8 cellular contexts compared by ENCODE assay signal in the genomic region with DNA sequence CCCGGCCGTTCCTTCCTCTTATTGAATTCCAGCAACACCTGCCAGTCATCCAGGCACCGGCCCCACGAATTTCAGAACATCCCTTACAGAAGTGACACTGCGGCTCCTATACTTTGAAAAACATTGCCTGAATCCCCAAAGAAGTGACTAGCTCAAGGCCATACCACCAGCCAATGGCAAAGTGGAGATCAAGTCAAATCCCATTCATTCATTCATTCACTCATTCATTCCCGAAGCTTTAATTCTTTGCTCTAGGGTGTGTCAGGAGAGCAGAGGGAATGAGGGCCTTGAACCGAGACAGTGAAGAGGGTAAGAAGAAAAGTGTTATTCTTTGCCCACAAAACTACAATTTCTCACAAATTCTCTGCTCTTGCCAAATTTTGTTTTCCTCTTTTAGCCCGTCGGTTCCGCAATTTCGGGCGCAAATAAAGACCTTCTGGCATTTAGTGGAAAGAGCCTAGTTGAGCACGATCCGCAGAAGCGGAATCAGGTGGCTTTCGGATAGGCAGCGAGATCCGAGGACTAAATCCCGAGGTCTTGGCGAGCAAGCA. TPM values are rescaled to one million over a fixed set of nuclear protein-coding genes. Genes with fewer than 3 reads are reported as not detected.
DNase-seq lines count a peak whose midpoint lies in the region; ATAC-seq, FAIRE-seq and TF ChIP-seq lines count a peak whose summit lies in the region.

No MANE protein-coding gene starts in this region.

- no peak for FAIRE-seq in keratinocyte (lab: Jason Lieb, UNC)

- no peak for TF ChIP-seq POLR2A in tibial nerve (IDR thresholded peaks at IDR 0.05)
- TF ChIP-seq POLR2A in lower leg skin (IDR thresholded peaks at IDR 0.05) = no peak

- dilution Hi-C loops in keratinocyte (cut with MboI; ENCODE audit: extremely low pct_ligation_motif_present, low sequenced_read_pairs) = no loop called here

- H3K27me3 ChIP-seq in keratinocyte (ENCODE audit: control insufficient read depth, extremely low read depth, insufficient read depth, low read length) = no peaks in the 10 kb centered on the region
- no peaks in the 10 kb centered on the region for H3K27me3 ChIP-seq in tibial nerve
- no peaks in the 10 kb centered on the region for H3K27me3 ChIP-seq in aorta (ENCODE audit: control insufficient read depth in 1 of 2, insufficient read depth in 2 of 2, low read length in 1 of 2)

- H3K36me3 Mint-ChIP-seq in activated T-cell treated with anti-CD3 and anti-CD28 coated beads, Interleukin-2, amount 50 U/mL, for 4 hours (ENCODE audit: insufficient read depth) = no peaks in the 10 kb centered on the region
- H3K36me3 Mint-ChIP-seq in activated naive CD8-positive, alpha-beta T cell = no peaks in the 10 kb centered on the region

- H3K4me3 Mint-ChIP-seq in activated T-cell treated with anti-CD3 and anti-CD28 coated beads, Interleukin-2, amount 50 U/mL, for 4 hours = peak overlapping the region; percentile 62
- peak overlapping the region; percentile 70 for H3K4me3 Mint-ChIP-seq in activated naive CD8-positive, alpha-beta T cell

- H3K9me1 ChIP-seq in keratinocyte (ENCODE audit: control insufficient read depth, extremely low read depth, insufficient read depth, low read length) = no peaks in the 10 kb centered on the region

- no peaks in the 10 kb centered on the region for H4K20me1 ChIP-seq in keratinocyte (ENCODE audit: control insufficient read depth, extremely low read depth, insufficient read depth, low read length)

- H3K4me1 Mint-ChIP-seq in activated T-cell treated with anti-CD3 and anti-CD28 coated beads, Interleukin-2, amount 50 U/mL, for 4 hours (ENCODE audit: low read depth) = peaks cover 6% of the 10 kb centered on the region
- H3K4me1 Mint-ChIP-seq in activated naive CD8-positive, alpha-beta T cell (ENCODE audit: low read depth) = peaks cover 10% of the 10 kb centered on the region

- H3K4me3 ChIP-seq in keratinocyte (ENCODE audit: control insufficient read depth in 2 of 3, extremely low read depth in 1 of 3, insufficient read depth in 2 of 3, low read depth in 1 of 3, low read length in 3 of 3) (peak overlapping the region; percentile 51 to 62 (median 58)), tibial nerve (peak overlapping the region; percentile 29 to 63 (median 38)), aorta (ENCODE audit: low read length in 2 of 2) (no peak overlapping the region), lower leg skin (ENCODE audit: low read depth, poor library complexity, severe bottlenecking) (no peak overlapping the region)

- TF ChIP-seq EP300 in tibial nerve (IDR thresholded peaks at IDR 0.05) = no peak

- TF ChIP-seq CTCF in keratinocyte (optimal IDR thresholded peaks at IDR 0.05 in 1 of 3, IDR thresholded peaks at IDR 0.05 in 1 of 3, conservative IDR thresholded peaks at IDR 0.05 in 1 of 3; ENCODE audit: extremely low read depth in 1 of 3, insufficient read depth in 2 of 3, low read length in 3 of 3) (no peak), tibial nerve (IDR thresholded peaks at IDR 0.05) (no peak), lower leg skin (IDR thresholded peaks at IDR 0.05) (no peak)

- H3K27me3 Mint-ChIP-seq in activated T-cell treated with anti-CD3 and anti-CD28 coated beads, Interleukin-2, amount 50 U/mL, for 4 hours (ENCODE audit: low read depth) = peaks cover 8% of the 10 kb centered on the region
- H3K27me3 Mint-ChIP-seq in activated naive CD8-positive, alpha-beta T cell = peaks cover 2% of the 10 kb centered on the region

- WGBS in tibial nerve, 2 donors = 49 to 61% methylated on average over 14 to 20 of the region's 20 CpGs
- whole genome bisulfite sequencing in aorta, 2 donors = 35 to 60% methylated on average over 20 of the region's 20 CpGs
- 27 to 60% methylated on average over 19 to 20 of the region's 20 CpGs for WGBS in lower leg skin, 2 donors

- peak overlapping the region; percentile 54 for H3K27ac ChIP-seq in keratinocyte (ENCODE audit: control insufficient read depth, insufficient read depth, low read length)
- H3K27ac ChIP-seq in tibial nerve = no peak overlapping the region
- H3K27ac ChIP-seq in aorta (ENCODE audit: low read depth in 1 of 2, low read length in 2 of 2) = no peak overlapping the region

- peak overlapping the region; percentile 75 for H2AFZ ChIP-seq in keratinocyte (ENCODE audit: control insufficient read depth, low read length)

- no peak for ATAC-seq in activated T-cell treated with anti-CD3 and anti-CD28 coated beads, Interleukin-2, amount 50 U/mL, for 4 hours
- ATAC-seq in aorta (ENCODE audit: low FRiP score) (no peak), HG02571 (IDR thresholded peaks at IDR 0.05; ENCODE audit: unreplicated experiment) (no peak)

- H3K9me3 Mint-ChIP-seq in activated T-cell treated with anti-CD3 and anti-CD28 coated beads, Interleukin-2, amount 50 U/mL, for 4 hours = no peaks in the 10 kb centered on the region
- H3K9me3 Mint-ChIP-seq in activated naive CD8-positive, alpha-beta T cell (ENCODE audit: low read depth) = no peaks in the 10 kb centered on the region

- H3K4me2 ChIP-seq in keratinocyte (ENCODE audit: control insufficient read depth, extremely low read depth, insufficient read depth, low read depth, low read length) = peak overlapping the region; percentile 76

- H3K9me3 ChIP-seq in keratinocyte (ENCODE audit: control insufficient read depth, low read depth, low read length) (no peaks in the 10 kb centered on the region), tibial nerve (no peaks in the 10 kb centered on the region), aorta (ENCODE audit: control insufficient read depth, low read length) (no peaks in the 10 kb centered on the region)

- H3K79me2 ChIP-seq in keratinocyte (ENCODE audit: control insufficient read depth, insufficient read depth, low read length) = peaks cover 9% of the 10 kb centered on the region

- no peaks in the 10 kb centered on the region for H3K36me3 ChIP-seq in keratinocyte (ENCODE audit: control insufficient read depth in 2 of 2, extremely low read depth in 1 of 2, insufficient read depth in 2 of 2, low read length in 2 of 2)
- H3K36me3 ChIP-seq in tibial nerve = no peaks in the 10 kb centered on the region
- H3K36me3 ChIP-seq in aorta (ENCODE audit: control insufficient read depth in 1 of 2, insufficient read depth in 2 of 2, low read length in 1 of 2) = no peaks in the 10 kb centered on the region

- no peak overlapping the region for H3K27ac Mint-ChIP-seq in activated naive CD8-positive, alpha-beta T cell

- H3K9ac ChIP-seq in keratinocyte (ENCODE audit: control insufficient read depth, extremely low read depth, insufficient read depth, low read length) = peak overlapping the region; percentile 69

- peaks cover 3% of the 10 kb centered on the region for H3K4me1 ChIP-seq in keratinocyte (ENCODE audit: control insufficient read depth, extremely low read depth, insufficient read depth, low read length)
- H3K4me1 ChIP-seq in tibial nerve = no peaks in the 10 kb centered on the region
- no peaks in the 10 kb centered on the region for H3K4me1 ChIP-seq in aorta (ENCODE audit: control insufficient read depth in 1 of 2, insufficient read depth in 2 of 2, low read length in 2 of 2)

- intact Hi-C loops in aorta (cut with DNase I) (loop anchor here (2.0 to 10.0 kb wide), 3 partner anchors 84 to 412 kb away; partner anchors contain the start of genes CD99L2 (in 1 of the 2) and VMA21 (in 1 of the 2)), lower leg skin (cut with DNase I; ENCODE audit: low total_unique reads) (no loop called here)

- no peak for DNase-seq in activated T-cell treated with anti-CD3 and anti-CD28 coated beads, Interleukin-2, amount 50 U/mL, for 4 hours
- DNase-seq in activated T-cell treated with anti-CD3 and anti-CD28 coated beads, Interleukin-2, amount 50 U/mL, for 48 hours = no peak
- DNase-seq in keratinocyte (ENCODE audit: low read depth, low spot score) (no peak), tibial nerve (ENCODE audit: low spot score in 2 of 2) (no peak), aorta (no peak), lower leg skin (ENCODE audit: low spot score in 2 of 2) (no peak)

RNA-seq across cellular contexts. Expression of gene HMGB3, which starts 0.8 kb away (rescaled TPM):
- 10 to 100 TPM; 12.6 to 14.9 (median 13.5) TPM for total RNA-seq in activated T-cell treated with anti-CD3 and anti-CD28 coated beads, Interleukin-2, amount 50 U/mL, for 4 hours
- polyA plus RNA-seq in keratinocyte = 24.1 to 101 TPM (median 72.4 TPM) in 3 replicates
- polyA plus RNA-seq in keratinocyte (2011; ENCODE audit: low read depth) = 130 TPM
- polyA plus RNA-seq in keratinocyte (2011; cell fraction: cytosol; rRNA removed) = 62.1 and 121 TPM in 2 replicates
- polyA plus RNA-seq in keratinocyte (2011; cell fraction: nucleus; rRNA removed) = 48.2 and 62.0 TPM in 2 replicates
- 56.2 and 204 TPM in 2 replicates for polyA plus RNA-seq in keratinocyte (2012; ENCODE audit: low replicate concordance)
- 12.4 to 24.1 TPM (median 16.8 TPM) in 3 replicates for polyA minus RNA-seq in keratinocyte
- polyA minus RNA-seq in keratinocyte (2011; cell fraction: cytosol; rRNA and poly(A)+ RNA removed) = 22.1 TPM
- 8.5 and 19.5 TPM in 2 replicates for polyA minus RNA-seq in keratinocyte (2011; cell fraction: nucleus; rRNA and poly(A)+ RNA removed)
- 1 to 10 TPM; 2.7 to 8.4 (median 4.9) TPM for total RNA-seq in tibial nerve
- 1 to 10 TPM; 3.6 to 3.8 TPM for total RNA-seq in aorta
- 1 to 10 TPM; 2.9 to 3.1 TPM for polyA plus RNA-seq in aorta
- total RNA-seq in lower leg skin = 10 to 100 TPM in 3 of 4 donors, 1 to 10 TPM in 1; 6.3 to 23.3 (median 13.9) TPM

Comparison
In these comparisons a context has a peak if more than half of its experiments do, and no peak if none do; other contexts are left out.
1. H3K4me3 ChIP-seq: peak in keratinocyte (3 of 3) and tibial nerve (4 of 4); none in aorta (0 of 2) and lower leg skin (single experiment).